9 cellular contexts compared by ENCODE assay signal in genomic region chr11:124481365-124482323, GRCh38. TPM values are rescaled to one million over a fixed set of nuclear protein-coding genes. Genes with fewer than 3 reads are reported as not detected.
DNase-seq lines count a peak whose midpoint lies in the region; ATAC-seq and TF ChIP-seq lines count a peak whose summit lies in the region.
"Had no signal": no experiment of that assay in that cellular context is flagged by ENCODE, and none has a peak within 500 bp of the region (broad histone marks: within the 10 kb centered on the region; RNA-seq: fewer than 3 reads in every experiment).

No MANE protein-coding gene starts in this region.

- no peak overlapping the region for H3K27ac ChIP-seq in Peyer's patch
- H3K27ac ChIP-seq: 22Rv1 had no signal

- H2AFZ ChIP-seq in neuron (ENCODE audit: low read depth, low read length), result peak overlapping the region; percentile 13

- H3K4me3 ChIP-seq in neuron (ENCODE audit: low read length) (no peak overlapping the region), Peyer's patch (peak overlapping the region in 1 of 4 donors; percentile 22)

- H3K4me1 ChIP-seq in neuron (ENCODE audit: insufficient read depth, low read length), result no peaks in the 10 kb centered on the region
- H3K4me1 ChIP-seq in Peyer's patch, result no peaks in the 10 kb centered on the region

- H3K36me3 ChIP-seq in neuron (ENCODE audit: insufficient read depth, low read length) (no peaks in the 10 kb centered on the region), Peyer's patch (no peaks in the 10 kb centered on the region)

- DNase-seq in NCI-H1092 treated with DMSO at 0.1 percent for 48 hours (lab: John Stamatoyannopoulos, UW) (peak; percentile 14), NCI-H1092 (lab: John Stamatoyannopoulos, UW) (no peak), erythroblast (lab: John Stamatoyannopoulos, UW) (peak; percentile 40 to 50), Peyer's patch (no peak)
- DNase-seq in activated effector memory CD4-positive, alpha-beta T cell treated with Interleukin-2 at 50 U/mL for 16 hours, result no peak

- H3K27me3 ChIP-seq in neuron (ENCODE audit: insufficient read depth, low read length) (no peaks in the 10 kb centered on the region), Peyer's patch (no peaks in the 10 kb centered on the region)

- H3K9me3 ChIP-seq in neuron (ENCODE audit: low read length) (no peaks in the 10 kb centered on the region), Peyer's patch (no peaks in the 10 kb centered on the region)

- TF ChIP-seq POLR2A in erythroblast (IDR thresholded peaks at IDR 0.05; ENCODE audit: low read length) (no peak), Peyer's patch (IDR thresholded peaks at IDR 0.05) (no peak)

- no peak for TF ChIP-seq CTCF in Peyer's patch (IDR thresholded peaks at IDR 0.05)

- peak; percentile 55 for ATAC-seq in HG03571 (IDR thresholded peaks at IDR 0.05; ENCODE audit: unreplicated experiment)
- peak; percentile 97 for ATAC-seq in SK-N-SH treated with all-trans-retinoic acid at 6 μM for 48 hours

TF ChIP-seq in SK-N-SH treated with all-trans-retinoic acid at 6 μM for 48 hours, 23 proteins besides CTCF, POLR2A, EP300 and RAD21:
- TF ChIP-seq ZNF8 (CRISPR knock-in tag; IDR thresholded peaks at IDR 0.05) (no peak), ZNF70 (CRISPR knock-in tag; IDR thresholded peaks at IDR 0.05) (no peak), TCF4 (CRISPR knock-in tag; IDR thresholded peaks at IDR 0.05; ENCODE audit: borderline replicate concordance) (no peak), PATZ1 (CRISPR knock-in tag; IDR thresholded peaks at IDR 0.05; ENCODE audit: borderline replicate concordance) (no peak), GLIS3 (CRISPR knock-in tag; IDR thresholded peaks at IDR 0.05) (no peak), CSDC2 (CRISPR knock-in tag; IDR thresholded peaks at IDR 0.05) (no peak), ZC3H10 (CRISPR knock-in tag; IDR thresholded peaks at IDR 0.05) (no peak), OSR1 (CRISPR knock-in tag; IDR thresholded peaks at IDR 0.05) (no peak), PPARA (CRISPR knock-in tag; IDR thresholded peaks at IDR 0.05; ENCODE audit: borderline replicate concordance) (no peak), CSRNP3 (CRISPR knock-in tag; IDR thresholded peaks at IDR 0.05) (no peak)

RNA-seq across cellular contexts. Expression of gene OR8B8, which starts 36.1 kb away (rescaled TPM):
- total RNA-seq in Peyer's patch, result not detected

RNA-seq across cellular contexts. Expression of gene OR8B4, which starts 57.0 kb away (rescaled TPM):
- total RNA-seq in Peyer's patch, result not detected

Comparison
In these comparisons a context has a peak if more than half of its experiments do, and no peak if none do; other contexts are left out.
1. DNase-seq: peak in NCI-H1092 treated with DMSO at 0.1 percent for 48 hours (single experiment) and erythroblast (2 of 2); none in NCI-H1092 (single experiment), Peyer's patch (0 of 3) and activated effector memory CD4-positive, alpha-beta T cell treated with Interleukin-2 at 50 U/mL for 16 hours (single experiment).